19 cellular contexts compared by ENCODE assay signal in genomic region chr1:188620236-188620635, GRCh38.
A peak's percentile ranks its signal among the peaks of the same experiment; 100 is the strongest.
DNase-seq lines count a peak whose midpoint lies in the region; ATAC-seq, FAIRE-seq and TF ChIP-seq lines count a peak whose summit lies in the region.
"Had no signal": no experiment of that assay in that cellular context is flagged by ENCODE, and none has a peak within 500 bp of the region (broad histone marks: within the 10 kb centered on the region; RNA-seq: fewer than 3 reads in every experiment).

No MANE protein-coding gene starts in this region.

- TF ChIP-seq RAD21 in HepG2 (CRISPR knock-in tag; IDR thresholded peaks at IDR 0.05) = no peak
- TF ChIP-seq RAD21 in H1 (IDR thresholded peaks at IDR 0.05 in 1 of 2, conservative IDR thresholded peaks at IDR 0.05 in 1 of 2; ENCODE audit: low read depth in 2 of 2, low read length in 2 of 2) = no peak

- no peak overlapping the region for H3K18ac ChIP-seq in H1 (ENCODE audit: extremely low read depth, low read length)

- H3K56ac ChIP-seq in H1 (replicated peaks; ENCODE audit: insufficient read length, low read depth, low read length) = no peak overlapping the region

- H2BK15ac ChIP-seq in H1 (ENCODE audit: low read length) = no peak overlapping the region

- no peak overlapping the region for H3K4me2 ChIP-seq in HepG2 (ENCODE audit: low read depth, low read length)
- no peak overlapping the region for H3K4me2 ChIP-seq in OCI-LY3 (ENCODE audit: low read length)
- H3K4me2 ChIP-seq in H1 (ENCODE audit: insufficient read depth in 1 of 2, low read depth in 2 of 2, low read length in 2 of 2) = no peak overlapping the region

- no peak overlapping the region for H2BK5ac ChIP-seq in H1 (ENCODE audit: low read depth, low read length)

- H3K27ac ChIP-seq in HepG2 (ENCODE audit: extremely low read length, insufficient read depth, low read length) = no peak overlapping the region
- H3K27ac ChIP-seq in right lobe of liver = no peak overlapping the region
- H3K27ac ChIP-seq in OCI-LY3 (ENCODE audit: low read length) = no peak overlapping the region
- H3K27ac ChIP-seq in H1 (ENCODE audit: low read depth, low read length) = no peak overlapping the region
- H3K27ac ChIP-seq: 22Rv1, GM23248 had no signal

- no peak overlapping the region for H3K23ac ChIP-seq in H1 (ENCODE audit: insufficient read length)

- intact Hi-C loops in HepG2 (cut with micrococcal nuclease; ENCODE audit: unreplicated experiment) = no loop called here
- intact Hi-C loops in right lobe of liver (cut with DNase I) = no loop called here

- CTCF ChIA-PET in HepG2 (lab: Yijun Ruan, JAX; ENCODE audit: low intra/inter-chr PET ratio, low total read pairs) = no interaction called here
- CTCF ChIA-PET in H1 (lab: Charles Lee; ENCODE audit: partially characterized antibody) = interaction anchor here (1.6 kb wide), 1 partner anchor 21 kb away, joined by 5 read pairs; no protein-coding TSS in a partner anchor

- H4K91ac ChIP-seq in H1 (replicated peaks; ENCODE audit: insufficient read length, low read length) = no peak overlapping the region

- H3K4ac ChIP-seq in H1 (replicated peaks; ENCODE audit: insufficient read length, low read depth, low read length) = no peak overlapping the region

- H3K4me1 ChIP-seq in HepG2 (ENCODE audit: insufficient read depth, low read length) = no peaks in the 10 kb centered on the region
- no peaks in the 10 kb centered on the region for H3K4me1 ChIP-seq in right lobe of liver
- H3K4me1 ChIP-seq in OCI-LY3 (ENCODE audit: low read length) = no peaks in the 10 kb centered on the region
- H3K4me1 ChIP-seq in H1 (replicated peaks in 1 of 4; ENCODE audit: control insufficient read depth in 3 of 4, insufficient read depth in 4 of 4, low read length in 3 of 4) = no peaks in the 10 kb centered on the region

- no peak overlapping the region for H2AK5ac ChIP-seq in H1 (ENCODE audit: low read depth, low read length)

- H3K36me3 ChIP-seq in HepG2 (replicated peaks in 1 of 2; ENCODE audit: control insufficient read depth in 1 of 2, insufficient read depth in 2 of 2, low read length in 2 of 2) (no peaks in the 10 kb centered on the region), right lobe of liver (no peaks in the 10 kb centered on the region), OCI-LY3 (replicated peaks; ENCODE audit: low read depth, low read length) (no peaks in the 10 kb centered on the region), H1 (ENCODE audit: control insufficient read depth in 2 of 4, insufficient read depth in 4 of 4, low read length in 3 of 4) (no peaks in the 10 kb centered on the region)

- no peak overlapping the region for H3K14ac ChIP-seq in H1 (ENCODE audit: insufficient read length)

- TF ChIP-seq EP300 in HepG2 (IDR thresholded peaks at IDR 0.05; ENCODE audit: low read depth in 2 of 2, low read length in 2 of 2) (no peak), HepG2 (CRISPR knock-in tag; IDR thresholded peaks at IDR 0.05; ENCODE audit: borderline replicate concordance) (no peak), H1 (IDR thresholded peaks at IDR 0.05; ENCODE audit: borderline replicate concordance in 1 of 2, low read depth in 2 of 2, low read length in 2 of 2) (no peak)

- TF ChIP-seq CTCF in HepG2 (CRISPR knock-in tag; IDR thresholded peaks at IDR 0.05) = no peak
- TF ChIP-seq CTCF in right lobe of liver (IDR thresholded peaks at IDR 0.05) = no peak
- no peak for TF ChIP-seq CTCF in OCI-LY3 (IDR thresholded peaks at IDR 0.05; ENCODE audit: low read depth, low read length)
- no peak for TF ChIP-seq CTCF in H1 (IDR thresholded peaks at IDR 0.05; ENCODE audit: control extremely low read depth in 1 of 3, insufficient read depth in 1 of 3, low read depth in 1 of 3, low read length in 3 of 3)

- in situ Hi-C loops in HepG2 (cut with HindIII; ENCODE audit: extremely low pct_ligation_motif_present, low pct_unique_long_range_greater_than_20kb) = no loop called here

- H3K79me1 ChIP-seq in H1 (ENCODE audit: low read depth, low read length) = no peaks in the 10 kb centered on the region

- no peak overlapping the region for H3K9ac ChIP-seq in HepG2 (ENCODE audit: insufficient read depth, low read depth, low read length)
- H3K9ac ChIP-seq in OCI-LY3 (ENCODE audit: low read length) = no peak overlapping the region
- H3K9ac ChIP-seq in H1 (replicated peaks in 1 of 4; ENCODE audit: extremely low read depth in 1 of 4, low read depth in 3 of 4, low read length in 3 of 4) = no peak overlapping the region
- H3K9ac ChIP-seq: GM23248 had no signal

- no peak for ATAC-seq in HepG2
- no peak for ATAC-seq in right lobe of liver
- ATAC-seq: HCT116 had no signal

- no peak overlapping the region for H4K5ac ChIP-seq in H1 (ENCODE audit: insufficient read length, low read depth, low read length)

- no peak for TF ChIP-seq POLR2A in HepG2 (IDR thresholded peaks at IDR 0.05; ENCODE audit: insufficient read depth in 1 of 2, low read depth in 2 of 2, low read length in 2 of 2)
- no peak for TF ChIP-seq POLR2A in right lobe of liver (IDR thresholded peaks at IDR 0.05)
- TF ChIP-seq POLR2A in H1 (IDR thresholded peaks at IDR 0.05; ENCODE audit: control extremely low read depth in 1 of 2, low read depth in 2 of 2, low read length in 2 of 2) = no peak

- no peak overlapping the region for H4K8ac ChIP-seq in H1 (ENCODE audit: extremely low read depth, insufficient read depth, low read length)

- FAIRE-seq in HepG2 (lab: Jason Lieb, UNC) (no peak), H1 (lab: Jason Lieb, UNC) (no peak)
- FAIRE-seq: GM12891, GM19239 had no signal

- no peak overlapping the region for H2BK20ac ChIP-seq in H1 (ENCODE audit: low read length)

- WGBS in HepG2 (ENCODE audit: low lambda C conversion rate) = 27% methylated on average over 4 of the region's 4 CpGs
- 36% methylated on average over 4 of the region's 4 CpGs for WGBS in right lobe of liver (ENCODE audit: insufficient coverage, low coverage, low lambda C conversion rate, missing lambda C conversion rate)
- WGBS in H1 (ENCODE audit: extremely low coverage in 1 of 2, insufficient coverage in 1 of 2, insufficient read length in 1 of 2, insufficient replicate concordance in 2 of 2, low coverage in 1 of 2, low lambda C conversion rate in 2 of 2, missing lambda C conversion rate in 1 of 2), 2 experiments = 97% methylated on average over 4 of the region's 4 CpGs; no CpG with 5 or more reads in 1 of the 2 experiments

- H3K4me3 ChIP-seq in HepG2 (replicated peaks in 1 of 3; ENCODE audit: insufficient read depth in 1 of 3, low read depth in 2 of 3, low read length in 3 of 3) (no peak overlapping the region), right lobe of liver (no peak overlapping the region), OCI-LY3 (ENCODE audit: low read length) (no peak overlapping the region), H1 (ENCODE audit: extremely low read depth in 1 of 4, insufficient read depth in 2 of 4, low read depth in 3 of 4, low read length in 4 of 4) (no peak overlapping the region)
- H3K4me3 ChIP-seq: GM23248 had no signal

- H4K20me1 ChIP-seq in HepG2 (ENCODE audit: insufficient read depth, low read length) (no peaks in the 10 kb centered on the region), OCI-LY3 (ENCODE audit: insufficient read depth, low read length) (no peaks in the 10 kb centered on the region), H1 (replicated peaks in 1 of 2; ENCODE audit: control insufficient read depth in 1 of 2, insufficient read depth in 2 of 2, low read length in 2 of 2) (no peaks in the 10 kb centered on the region)

- H3K23me2 ChIP-seq in H1 (ENCODE audit: low read depth, low read length) = no peaks in the 10 kb centered on the region

- H2BK120ac ChIP-seq in H1 (replicated peaks; ENCODE audit: low read depth, low read length) = no peak overlapping the region

- BruUV-seq in HepG2 (replicated peaks; lab: Mats Ljungman, UMichigan) = no TSS peak

- H2BK12ac ChIP-seq in H1 (ENCODE audit: low read depth, low read length) = no peak overlapping the region

- DNase-seq in HepG2 (ENCODE audit: low spot score) = no peak
- DNase-seq in right lobe of liver = no peak
- DNase-seq in H1 (ENCODE audit: low read depth in 1 of 2, low spot score in 2 of 2) = no peak
- no peak for DNase-seq in SIG-M5 treated with dmso at 0.1 percent for 504 hours (lab: John Stamatoyannopoulos, UW; ENCODE audit: unreplicated experiment)
- DNase-seq in stimulated activated naive CD4-positive, alpha-beta T cell (lab: John Stamatoyannopoulos, UW) = no peak
- DNase-seq: C1 segment of cervical spinal cord; Calu3; CD4-positive, alpha-beta memory T cell; COR-L47; DMS53; DMS79 treated with DMSO at 0.1 percent for 48 hours; GF-D8; GM23248; H9 had no signal

- H3K27me3 ChIP-seq in HepG2 (ENCODE audit: control insufficient read depth in 1 of 2, insufficient read depth in 2 of 2, low read length in 2 of 2) = no peaks in the 10 kb centered on the region; a peak in 1 of 5 replicates
- no peaks in the 10 kb centered on the region for H3K27me3 ChIP-seq in right lobe of liver
- no peaks in the 10 kb centered on the region for H3K27me3 ChIP-seq in OCI-LY3 (ENCODE audit: low read depth, low read length)
- H3K27me3 ChIP-seq in H1 (replicated peaks in 1 of 4; ENCODE audit: control insufficient read depth in 3 of 4, extremely low read depth in 1 of 4, insufficient read depth in 3 of 4, low read length in 3 of 4) = no peaks in the 10 kb centered on the region

- POLR2A ChIA-PET in HepG2 (lab: Yijun Ruan, JAX) (no interaction called here), H1 (lab: Charles Lee; ENCODE audit: partially characterized antibody) (no interaction called here)

- H3K9me3 ChIP-seq in HepG2 (ENCODE audit: low read length) (no peaks in the 10 kb centered on the region), right lobe of liver (no peaks in the 10 kb centered on the region), OCI-LY3 (ENCODE audit: insufficient read depth, low read length) (no peaks in the 10 kb centered on the region), H1 (ENCODE audit: insufficient read depth in 2 of 2, low read depth in 1 of 2, low read length in 1 of 2) (no peaks in the 10 kb centered on the region)

- no peak overlapping the region for H2AFZ ChIP-seq in HepG2 (ENCODE audit: low read length)
- H2AFZ ChIP-seq in OCI-LY3 (ENCODE audit: low read depth, low read length) = 0 out of 2 replicates have a peak overlapping the region, but pooled peaks have one; percentile 28
- no peak overlapping the region for H2AFZ ChIP-seq in H1 (ENCODE audit: low read length)
- H2AFZ ChIP-seq: GM23248 had no signal

- H3K79me2 ChIP-seq in HepG2 (ENCODE audit: insufficient read depth, low read length) (no peaks in the 10 kb centered on the region), OCI-LY3 (ENCODE audit: low read length) (no peaks in the 10 kb centered on the region), H1 (ENCODE audit: control insufficient read depth in 1 of 2, insufficient read depth in 2 of 2, low read length in 2 of 2) (no peaks in the 10 kb centered on the region)

TF ChIP-seq in H1, 55 proteins besides CTCF, POLR2A, EP300 and RAD21:
- peak; percentile 60; the same call in 1 of the 2 replicates for TF ChIP-seq CEBPB (IDR thresholded peaks at IDR 0.05; ENCODE audit: low read depth, low read length)
- TF ChIP-seq SP1 (IDR thresholded peaks at IDR 0.05; ENCODE audit: low read depth, low read length) = no peak

Comparison
In these comparisons a context has a peak if more than half of its experiments do, and no peak if none do; other contexts are left out.
1. Of the 41 proteins assayed by ChIP-seq in both HepG2 and H1: peak only in HepG2: none; only in H1: none; in both: CEBPB; in neither: 40.